In the genomic region with DNA sequence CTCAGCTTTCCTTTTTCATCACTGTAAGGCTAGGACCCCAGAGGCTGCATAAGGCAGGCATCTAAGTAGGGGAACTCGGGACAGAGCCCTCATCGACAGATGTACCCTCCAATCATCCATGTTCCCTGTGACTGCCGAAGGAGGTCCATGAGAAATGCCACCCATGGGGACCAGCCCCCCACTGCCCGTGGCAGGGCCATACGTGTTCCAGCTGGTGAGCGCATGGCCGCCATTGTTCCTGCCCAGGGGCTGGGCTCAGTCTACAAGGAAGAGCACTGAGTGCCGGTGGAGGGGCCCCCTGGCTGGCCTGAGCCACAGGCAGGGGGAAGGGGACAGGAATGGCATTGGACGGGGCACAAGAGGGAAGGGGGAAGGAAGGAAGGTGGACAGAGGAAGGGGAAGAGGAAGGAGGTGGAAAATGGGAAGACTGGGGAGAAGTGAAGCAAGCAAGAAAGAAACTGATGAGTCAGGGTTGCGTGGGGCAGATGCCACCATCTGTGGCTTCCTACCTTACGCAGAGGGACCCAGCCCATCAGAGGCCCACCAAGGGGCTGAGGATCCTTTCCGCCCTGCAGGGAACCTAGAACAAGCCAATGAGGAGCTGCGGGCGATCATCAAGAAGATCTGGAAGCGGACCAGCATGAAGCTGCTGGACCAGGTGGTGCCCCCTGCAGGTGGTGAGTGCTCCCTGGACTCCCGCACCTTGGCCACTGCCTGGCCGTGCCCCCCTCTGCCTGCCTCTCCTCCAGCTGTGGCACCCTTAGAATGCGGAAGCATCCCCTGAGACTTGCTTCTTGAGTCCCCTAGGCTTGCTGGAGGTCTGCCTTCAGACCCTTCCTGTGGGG, we compare ENCODE assay signal across 13 cellular contexts.
DNase-seq lines count a peak whose midpoint lies in the region; ATAC-seq and TF ChIP-seq lines count a peak whose summit lies in the region.
"Had no signal": no experiment of that assay in that cellular context is flagged by ENCODE, and none has a peak within 500 bp of the region (broad histone marks: within the 10 kb centered on the region; RNA-seq: fewer than 3 reads in every experiment).

No MANE protein-coding gene starts in this region.

- no peaks in the 10 kb centered on the region for H3K79me2 ChIP-seq in OCI-LY1 (ENCODE audit: insufficient read depth, low read length)

- no peak overlapping the region for H3K9ac ChIP-seq in OCI-LY1 (ENCODE audit: low read length)

- H3K4me3 Mint-ChIP-seq in type B pancreatic cell: no peak overlapping the region

- H3K27me3 ChIP-seq in OCI-LY1 (ENCODE audit: insufficient read depth, low read length): peaks cover 13% of the 10 kb centered on the region; the same call in 1 of the 2 replicates

- TF ChIP-seq CTCF in OCI-LY1 (IDR thresholded peaks at IDR 0.05; ENCODE audit: low read length) (peak; percentile 39), foreskin fibroblast (IDR thresholded peaks at IDR 0.05; ENCODE audit: low read depth, low read length) (peak; percentile 13), type B pancreatic cell (conservative IDR thresholded peaks at IDR 0.05) (no peak)

- H3K36me3 Mint-ChIP-seq in type B pancreatic cell: peaks cover 10% of the 10 kb centered on the region

- H3F3A ChIP-seq in OCI-LY1 (ENCODE audit: insufficient read depth, low read length): no peaks in the 10 kb centered on the region

- no peak overlapping the region for H2AFZ ChIP-seq in OCI-LY1 (ENCODE audit: low read length)

- H3K9me2 ChIP-seq in OCI-LY1 (ENCODE audit: low read depth, low read length): no peaks in the 10 kb centered on the region

- H3K4me1 ChIP-seq in OCI-LY1 (ENCODE audit: insufficient read depth, low read length, severe bottlenecking): no peaks in the 10 kb centered on the region

- H3K27me3 Mint-ChIP-seq in type B pancreatic cell: no peaks in the 10 kb centered on the region

- H3K4me2 ChIP-seq in OCI-LY1 (ENCODE audit: low read length): no peak overlapping the region

- H3K9me3 ChIP-seq in OCI-LY1 (ENCODE audit: low read length): no peaks in the 10 kb centered on the region

- H3K36me3 ChIP-seq in OCI-LY1 (ENCODE audit: insufficient read depth, low read length): no peaks in the 10 kb centered on the region

- no peak overlapping the region for H3K27ac ChIP-seq in OCI-LY1 (ENCODE audit: low read depth, low read length, poor library complexity, severe bottlenecking)

- no peak for ATAC-seq in HG02759 (IDR thresholded peaks at IDR 0.05; ENCODE audit: unreplicated experiment)
- ATAC-seq in GM21390 (IDR thresholded peaks at IDR 0.05; ENCODE audit: unreplicated experiment): no peak

- H4K20me1 ChIP-seq in OCI-LY1 (ENCODE audit: insufficient read depth, low read length): no peaks in the 10 kb centered on the region

- H3K27ac Mint-ChIP-seq in type B pancreatic cell: no peak overlapping the region

- peak; percentile 37 for DNase-seq in activated CD8-positive, alpha-beta memory T cell treated with anti-CD3 and anti-CD28 coated beads for 24 hours
- no peak for DNase-seq in activated CD8-positive, alpha-beta memory T cell treated with anti-CD3 and anti-CD28 coated beads, Interleukin-2, amount 50 U/mL, for 4 hours
- no peak for DNase-seq in foreskin fibroblast
- DNase-seq in type B pancreatic cell (ENCODE audit: extremely low spot score, unreplicated experiment): peak; percentile 60
- no peak for DNase-seq in retina
- DNase-seq: activated CD4-positive, CD25-positive, alpha-beta regulatory T cell; activated T-cell treated with anti-CD3 and anti-CD28 coated beads, Interleukin-2, amount 50 U/mL, for 1 hour; DMS53; NCI-H2029; stimulated activated CD4-positive, alpha-beta T cell treated with anti-CD3 and anti-CD28 coated beads, Interleukin-12 subunit alpha, Interleukin-12 subunit beta, amount 100 ng/mL, for 4 hours had no signal

- H3K4me3 ChIP-seq in OCI-LY1 (ENCODE audit: low read depth, low read length, poor library complexity, severe bottlenecking): no peak overlapping the region
- H3K4me3 ChIP-seq in foreskin fibroblast (ENCODE audit: low read depth in 1 of 2, low read length in 2 of 2): no peak overlapping the region

- no peaks in the 10 kb centered on the region for H3K9me3 Mint-ChIP-seq in type B pancreatic cell

- peaks cover 7% of the 10 kb centered on the region for H3K4me1 Mint-ChIP-seq in type B pancreatic cell (ENCODE audit: unreplicated experiment)

Comparison
In these comparisons a context has a peak if more than half of its experiments do, and no peak if none do; other contexts are left out.
1. DNase-seq: peak in activated CD8-positive, alpha-beta memory T cell treated with anti-CD3 and anti-CD28 coated beads for 24 hours (single experiment) and type B pancreatic cell (single experiment); none in activated CD8-positive, alpha-beta memory T cell treated with anti-CD3 and anti-CD28 coated beads, Interleukin-2, amount 50 U/mL, for 4 hours (single experiment), foreskin fibroblast (0 of 2) and retina (single experiment).